In the genomic region with DNA sequence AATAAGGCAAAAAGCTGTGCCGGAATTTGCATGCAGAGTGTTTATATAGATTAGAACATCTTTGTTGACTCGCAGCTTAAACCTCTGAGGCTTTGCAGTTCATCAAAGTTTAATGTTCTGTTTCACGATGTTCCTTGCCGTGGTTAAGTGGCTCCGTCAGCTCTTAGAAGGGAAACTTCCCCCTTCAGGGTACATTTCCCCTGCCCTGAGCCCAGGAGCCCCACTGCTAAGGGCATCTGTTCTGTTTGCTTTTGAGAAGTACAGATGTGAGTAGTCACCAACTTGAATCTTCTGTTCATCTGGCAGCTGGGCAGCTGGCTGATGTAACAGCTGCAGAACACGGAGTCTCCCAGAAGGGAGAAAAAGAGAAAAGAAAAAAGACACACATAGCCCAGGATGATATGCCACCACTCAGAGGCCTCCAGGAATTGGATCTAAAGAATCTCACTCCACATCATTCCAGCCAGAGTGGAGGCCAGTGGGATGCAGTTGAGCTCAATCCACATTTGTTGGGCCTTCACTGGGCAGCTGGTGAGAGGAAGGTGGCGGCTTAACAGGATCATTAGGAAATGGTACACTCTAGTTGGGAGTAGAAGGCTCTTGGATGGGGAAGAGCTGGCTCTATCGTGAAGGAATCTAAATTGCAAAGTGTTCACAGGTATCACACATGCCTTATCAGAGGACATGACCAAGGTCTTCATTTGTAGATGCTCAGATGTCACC, we compare ENCODE assay signal across 8 cellular contexts.
A peak's percentile ranks its signal among the peaks of the same experiment; 100 is the strongest.
DNase-seq lines count a peak whose midpoint lies in the region; ATAC-seq and TF ChIP-seq lines count a peak whose summit lies in the region.

No MANE protein-coding gene starts in this region.

- H3K4me3 ChIP-seq in mesendoderm (ENCODE audit: low read length) (no peak overlapping the region), trophoblast cell (ENCODE audit: low read depth, low read length) (no peak overlapping the region)

- peaks cover 3% of the 10 kb centered on the region; the same call in 1 of the 2 replicates for H3K27me3 Mint-ChIP-seq in HFFc6 (ENCODE audit: insufficient read depth)
- H3K27me3 Mint-ChIP-seq in activated T-helper 17 cell treated with anti-CD3 and anti-CD28 coated beads, Interleukin-2, amount 50 U/mL, for 72 hours, result no peaks in the 10 kb centered on the region

- H3K79me2 ChIP-seq in mesendoderm (ENCODE audit: control insufficient read depth, insufficient read depth, low read length) (no peaks in the 10 kb centered on the region), trophoblast cell (ENCODE audit: control insufficient read depth, insufficient read depth, low read length, poor library complexity) (no peaks in the 10 kb centered on the region)

- peak overlapping the region; percentile 49; the same call in 1 of the 2 replicates for H3K27ac Mint-ChIP-seq in HFFc6
- peak overlapping the region; percentile 82 for H3K27ac Mint-ChIP-seq in activated T-helper 17 cell treated with anti-CD3 and anti-CD28 coated beads, Interleukin-2, amount 50 U/mL, for 72 hours

- H4K5ac ChIP-seq in mesendoderm (ENCODE audit: low read length), result no peak overlapping the region

- peak; percentile 59 for DNase-seq in DMS79 (lab: John Stamatoyannopoulos, UW)
- DNase-seq in HFFc6, result peak; percentile 36
- DNase-seq in mesendoderm, result peak; percentile 29
- no peak for DNase-seq in ecto neural progenitor cell (ENCODE audit: low spot score)
- DNase-seq in NCI-H526 treated with DMSO at 0.1 percent for 48 hours (lab: John Stamatoyannopoulos, UW), result no peak
- DNase-seq in trophoblast cell, result no peak
- DNase-seq in islet precursor cell, result no peak

- H3K4me1 ChIP-seq in mesendoderm (ENCODE audit: control insufficient read depth, low read depth, low read length) (peaks cover 3% of the 10 kb centered on the region), trophoblast cell (ENCODE audit: control insufficient read depth in 1 of 2, insufficient read depth in 2 of 2, low read length in 2 of 2) (peaks cover 0 to 5% of the 10 kb centered on the region in 2 experiments)

- H3K4me1 Mint-ChIP-seq in HFFc6 (ENCODE audit: low read depth), result peaks cover 59% of the 10 kb centered on the region
- peaks cover 26% of the 10 kb centered on the region for H3K4me1 Mint-ChIP-seq in activated T-helper 17 cell treated with anti-CD3 and anti-CD28 coated beads, Interleukin-2, amount 50 U/mL, for 72 hours

- no peaks in the 10 kb centered on the region for H3K9me3 ChIP-seq in trophoblast cell (ENCODE audit: insufficient read depth, low read depth, low read length)

- no peak overlapping the region for H2AFZ ChIP-seq in trophoblast cell (ENCODE audit: insufficient read depth, low read length, poor library complexity)

- no peak for TF ChIP-seq CTCF in HFFc6 (IDR thresholded peaks at IDR 0.05)

- H3K18ac ChIP-seq in mesendoderm (ENCODE audit: low read length) (peak overlapping the region; percentile 31), trophoblast cell (ENCODE audit: low read length) (no peak overlapping the region)

- H3K36me3 ChIP-seq in mesendoderm (ENCODE audit: control insufficient read depth, insufficient read depth, low read length) (no peaks in the 10 kb centered on the region), trophoblast cell (ENCODE audit: control insufficient read depth in 1 of 2, insufficient read depth in 2 of 2, low read length in 2 of 2) (no peaks in the 10 kb centered on the region)

- no peaks in the 10 kb centered on the region for H3K79me1 ChIP-seq in mesendoderm (ENCODE audit: low read length)
- H3K79me1 ChIP-seq in trophoblast cell (ENCODE audit: low read length), result no peaks in the 10 kb centered on the region

- H2BK15ac ChIP-seq in mesendoderm (replicated peaks; ENCODE audit: low read depth), result no peak overlapping the region

- H3K27me3 ChIP-seq in mesendoderm (ENCODE audit: insufficient read depth, low read length, poor library complexity), result no peaks in the 10 kb centered on the region
- no peaks in the 10 kb centered on the region for H3K27me3 ChIP-seq in trophoblast cell (ENCODE audit: insufficient read depth, low read length)

- H3K9ac ChIP-seq in mesendoderm (ENCODE audit: low read length), result no peak overlapping the region
- H3K9ac ChIP-seq in trophoblast cell (ENCODE audit: low read length), result no peak overlapping the region

- H3K23ac ChIP-seq in mesendoderm (ENCODE audit: low read length), result no peak overlapping the region
- H3K23ac ChIP-seq in trophoblast cell (ENCODE audit: low read length), result no peak overlapping the region

- H3K14ac ChIP-seq in trophoblast cell (ENCODE audit: low read length), result no peak overlapping the region

- H3K4ac ChIP-seq in mesendoderm (ENCODE audit: low read depth, low read length) (no peak overlapping the region), trophoblast cell (ENCODE audit: low read depth, low read length) (no peak overlapping the region)

- H3K4me2 ChIP-seq in mesendoderm (ENCODE audit: low read length), result no peak overlapping the region
- no peak overlapping the region for H3K4me2 ChIP-seq in trophoblast cell (ENCODE audit: low read length)

- H4K12ac ChIP-seq in trophoblast cell (ENCODE audit: low read depth, low read length), result no peak overlapping the region

- no CpG with 5 or more reads among the region's 8 CpGs for WGBS in mesendoderm (ENCODE audit: extremely low coverage, insufficient coverage, low lambda C conversion rate)
- no CpG with 5 or more reads among the region's 8 CpGs for WGBS in trophoblast cell (ENCODE audit: extremely low coverage, insufficient coverage, insufficient read length)

- H4K8ac ChIP-seq in mesendoderm (ENCODE audit: low read depth, low read length) (no peak overlapping the region), trophoblast cell (ENCODE audit: low read depth, low read length) (no peak overlapping the region)

- peaks cover 5% of the 10 kb centered on the region; the same call in 1 of the 2 replicates for H3K36me3 Mint-ChIP-seq in HFFc6 (ENCODE audit: low read depth)
- no peaks in the 10 kb centered on the region for H3K36me3 Mint-ChIP-seq in activated T-helper 17 cell treated with anti-CD3 and anti-CD28 coated beads, Interleukin-2, amount 50 U/mL, for 72 hours (ENCODE audit: low read depth)

- peak; percentile 43 for ATAC-seq in activated T-helper 17 cell treated with anti-CD3 and anti-CD28 coated beads, Interleukin-2, amount 50 U/mL, for 72 hours (replicated peaks)

- no peak overlapping the region; the same call in 1 of the 2 replicates for H3K4me3 Mint-ChIP-seq in HFFc6
- peak overlapping the region; percentile 43 for H3K4me3 Mint-ChIP-seq in activated T-helper 17 cell treated with anti-CD3 and anti-CD28 coated beads, Interleukin-2, amount 50 U/mL, for 72 hours

- H2BK120ac ChIP-seq in mesendoderm (ENCODE audit: low read depth, low read length) (no peak overlapping the region), trophoblast cell (ENCODE audit: insufficient read depth, low read length, poor library complexity) (no peak overlapping the region)

- H3K27ac ChIP-seq in mesendoderm (ENCODE audit: low read depth, low read length) (no peak overlapping the region), trophoblast cell (ENCODE audit: low read depth, low read length) (no peak overlapping the region)

- no peak overlapping the region for H4K91ac ChIP-seq in trophoblast cell (ENCODE audit: low read depth, low read length)

- H2BK12ac ChIP-seq in trophoblast cell (ENCODE audit: low read length), result no peak overlapping the region

- no peak overlapping the region for H3K56ac ChIP-seq in mesendoderm (ENCODE audit: low read length)

- no peak overlapping the region for H2AK5ac ChIP-seq in mesendoderm (ENCODE audit: low read length)
- no peak overlapping the region for H2AK5ac ChIP-seq in trophoblast cell (ENCODE audit: low read length)

- H3K9me3 Mint-ChIP-seq in HFFc6, result no peaks in the 10 kb centered on the region
- H3K9me3 Mint-ChIP-seq in activated T-helper 17 cell treated with anti-CD3 and anti-CD28 coated beads, Interleukin-2, amount 50 U/mL, for 72 hours, result no peaks in the 10 kb centered on the region

- H2BK5ac ChIP-seq in mesendoderm (ENCODE audit: low read length), result no peak overlapping the region
- H2BK5ac ChIP-seq in trophoblast cell (ENCODE audit: low read depth, low read length, poor library complexity), result no peak overlapping the region

Comparison
In these comparisons a context has a peak if more than half of its experiments do, and no peak if none do; other contexts are left out.
1. DNase-seq: peak in DMS79 (single experiment), HFFc6 (single experiment) and mesendoderm (single experiment); none in ecto neural progenitor cell (single experiment), NCI-H526 treated with DMSO at 0.1 percent for 48 hours (single experiment), trophoblast cell (0 of 2) and islet precursor cell (single experiment).